In the genomic region with DNA sequence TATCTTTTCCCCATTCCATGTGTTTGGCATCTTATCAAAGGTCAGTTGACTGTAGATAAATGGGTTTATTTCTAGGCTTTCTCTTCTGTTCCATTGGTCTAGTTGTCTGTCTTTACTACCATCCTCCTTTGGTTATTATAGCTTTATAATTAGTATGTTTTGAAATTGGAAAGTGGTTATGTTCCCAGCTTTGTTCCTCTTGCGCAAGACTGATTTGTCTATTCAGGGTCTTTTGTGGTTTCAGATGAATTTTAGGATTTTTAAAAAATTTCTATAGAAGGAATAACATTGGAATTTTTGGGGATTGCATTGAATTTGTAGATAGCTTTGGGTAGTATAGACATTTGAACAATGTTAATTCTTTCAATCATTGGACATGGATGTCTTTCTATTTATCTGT, we compare ENCODE assay signal across 20 cellular contexts.
A peak's percentile ranks its signal among the peaks of the same experiment; 100 is the strongest.
DNase-seq lines count a peak whose midpoint lies in the region; ATAC-seq, FAIRE-seq and TF ChIP-seq lines count a peak whose summit lies in the region.
"Had no signal": no experiment of that assay in that cellular context is flagged by ENCODE, and none has a peak within 500 bp of the region (broad histone marks: within the 10 kb centered on the region; RNA-seq: fewer than 3 reads in every experiment).

No MANE protein-coding gene starts in this region.

- H3K4me2 ChIP-seq in HepG2 (ENCODE audit: low read depth, low read length) (no peak overlapping the region), K562 (ENCODE audit: insufficient read depth, low read length) (no peak overlapping the region)
- H3K4me2 ChIP-seq: A549 had no signal

- intact Hi-C loops in HepG2 (cut with micrococcal nuclease; ENCODE audit: unreplicated experiment) (no loop called here), right lobe of liver (cut with DNase I) (no loop called here), K562 (cut with micrococcal nuclease) (no loop called here), kidney (cut with DNase I) (no loop called here), left ventricle myocardium superior (cut with micrococcal nuclease) (no loop called here)

- TF ChIP-seq EP300 in HepG2 (IDR thresholded peaks at IDR 0.05; ENCODE audit: low read depth in 2 of 2, low read length in 2 of 2) (no peak), HepG2 (CRISPR knock-in tag; IDR thresholded peaks at IDR 0.05; ENCODE audit: borderline replicate concordance) (no peak), K562 (IDR thresholded peaks at IDR 0.05; ENCODE audit: low read length) (no peak)

- ATAC-seq in HepG2 (no peak), right lobe of liver (no peak), K562 (no peak), left ventricle myocardium superior (no peak)
- ATAC-seq: A549; CD8-positive, alpha-beta T cell had no signal

- BruUV-seq in HepG2 (replicated peaks; lab: Mats Ljungman, UMichigan): no TSS peak
- no TSS peak for BruUV-seq in K562 (replicated peaks; lab: Mats Ljungman, UMichigan)

- H3K27ac ChIP-seq in HepG2 (ENCODE audit: extremely low read length, insufficient read depth, low read length) (no peak overlapping the region), right lobe of liver (no peak overlapping the region), K562 (ENCODE audit: extremely low read depth, low read depth, low read length) (no peak overlapping the region), kidney (ENCODE audit: low read depth in 2 of 2, low read length in 2 of 2) (no peak overlapping the region)
- H3K27ac ChIP-seq: 22Rv1; A549; BLaER1 treated with 17β-estradiol and CSF1 and Interleukin-3, amounts not matched to agents 10 nM and 100 nM; C4-2B had no signal

- H3K9me1 ChIP-seq in K562 (ENCODE audit: control insufficient read depth, insufficient read depth, low read length): no peaks in the 10 kb centered on the region

- TF ChIP-seq POLR2A in HepG2 (IDR thresholded peaks at IDR 0.05; ENCODE audit: insufficient read depth in 1 of 2, low read depth in 2 of 2, low read length in 2 of 2): no peak
- TF ChIP-seq POLR2A in right lobe of liver (IDR thresholded peaks at IDR 0.05): no peak
- TF ChIP-seq POLR2A in K562 (conservative IDR thresholded peaks at IDR 0.05): no peak

- H2AFZ ChIP-seq in HepG2 (ENCODE audit: low read length) (no peak overlapping the region), K562 (ENCODE audit: low read depth, low read length) (no peak overlapping the region)

- H3K4me1 ChIP-seq in HepG2 (ENCODE audit: insufficient read depth, low read length): no peaks in the 10 kb centered on the region
- H3K4me1 ChIP-seq in right lobe of liver: no peaks in the 10 kb centered on the region
- H3K4me1 ChIP-seq in K562 (replicated peaks in 1 of 2; ENCODE audit: control insufficient read depth in 2 of 2, insufficient read depth in 2 of 2, low read length in 2 of 2): no peaks in the 10 kb centered on the region
- no peaks in the 10 kb centered on the region for H3K4me1 ChIP-seq in kidney (ENCODE audit: control insufficient read depth in 1 of 2, insufficient read depth in 1 of 2, low read depth in 1 of 2, low read length in 2 of 2)
- H3K4me1 ChIP-seq: A549; BLaER1 treated with 17β-estradiol and CSF1 and Interleukin-3, amounts not matched to agents 10 nM and 100 nM; Caco-2 had no signal

- in situ Hi-C loops in HepG2 (cut with HindIII; ENCODE audit: extremely low pct_ligation_motif_present, low pct_unique_long_range_greater_than_20kb) (no loop called here), K562 (cut with MboI) (loop anchor here (10.0 kb wide), 1 partner anchor 106 kb away; no protein-coding TSS in a partner anchor)

- 48% methylated on average over 1 of the region's 1 CpG for WGBS in HepG2 (ENCODE audit: low lambda C conversion rate)
- 82% methylated on average over 1 of the region's 1 CpG for WGBS in right lobe of liver (ENCODE audit: insufficient coverage, low coverage, low lambda C conversion rate, missing lambda C conversion rate)
- WGBS in K562 (ENCODE audit: insufficient coverage, low coverage, missing lambda C conversion rate): 100% methylated on average over 1 of the region's 1 CpG

- no peak for DNase-seq in HepG2 (ENCODE audit: low spot score)
- DNase-seq in right lobe of liver: no peak
- DNase-seq in K562 (ENCODE audit: extremely low read depth in 1 of 4, low spot score in 3 of 4): no peak
- DNase-seq in kidney: no peak
- no peak for DNase-seq in left ventricle myocardium superior
- DNase-seq: AML-193; Caco-2; Calu3; CD4-positive, alpha-beta T cell; CD8-positive, alpha-beta T cell; DMS79 treated with DMSO at 0.1 percent for 48 hours; GF-D8 had no signal

- FAIRE-seq in HepG2 (lab: Jason Lieb, UNC): no peak
- FAIRE-seq in K562 (lab: Jason Lieb, UNC): no peak
- FAIRE-seq in kidney (lab: Jason Lieb, UNC): no peak
- FAIRE-seq: A549, D721Med, G401.6, GM12891, GM19239 had no signal

- no peaks in the 10 kb centered on the region for H3K27me3 ChIP-seq in HepG2 (ENCODE audit: control insufficient read depth in 1 of 2, insufficient read depth in 2 of 2, low read length in 2 of 2)
- no peaks in the 10 kb centered on the region for H3K27me3 ChIP-seq in right lobe of liver
- no peaks in the 10 kb centered on the region for H3K27me3 ChIP-seq in K562 (ENCODE audit: control insufficient read depth in 2 of 2, insufficient read depth in 2 of 2, low read length in 2 of 2)
- H3K27me3 ChIP-seq: BLaER1 treated with 17β-estradiol and CSF1 and Interleukin-3, amounts not matched to agents 10 nM and 100 nM had no signal

- H3K9ac ChIP-seq in HepG2 (ENCODE audit: insufficient read depth, low read depth, low read length) (no peak overlapping the region), K562 (ENCODE audit: insufficient read depth in 1 of 2, low read depth in 2 of 2, low read length in 2 of 2) (no peak overlapping the region), kidney (ENCODE audit: low read length in 2 of 2) (no peak overlapping the region)
- H3K9ac ChIP-seq: BLaER1 treated with 17β-estradiol and CSF1 and Interleukin-3, amounts not matched to agents 10 nM and 100 nM had no signal

- no peak overlapping the region for H3K4me3 ChIP-seq in HepG2 (replicated peaks in 1 of 3; ENCODE audit: insufficient read depth in 1 of 3, low read depth in 2 of 3, low read length in 3 of 3)
- no peak overlapping the region for H3K4me3 ChIP-seq in right lobe of liver
- H3K4me3 ChIP-seq in K562: no peak overlapping the region
- H3K4me3 ChIP-seq in kidney (ENCODE audit: low read length in 2 of 2): no peak overlapping the region
- H3K4me3 ChIP-seq: A549; BLaER1 treated with 17β-estradiol and CSF1 and Interleukin-3, amounts not matched to agents 10 nM and 100 nM had no signal

- TF ChIP-seq CTCF in HepG2 (CRISPR knock-in tag; IDR thresholded peaks at IDR 0.05) (no peak), right lobe of liver (IDR thresholded peaks at IDR 0.05) (no peak), K562 (IDR thresholded peaks at IDR 0.05 in 2 of 3, conservative IDR thresholded peaks at IDR 0.05 in 1 of 3; ENCODE audit: insufficient read depth in 2 of 3, low read depth in 1 of 3, low read length in 3 of 3) (no peak), kidney (IDR thresholded peaks at IDR 0.05; ENCODE audit: borderline replicate concordance, extremely low read depth, insufficient read depth) (no peak)

- TF ChIP-seq RAD21 in HepG2 (CRISPR knock-in tag; IDR thresholded peaks at IDR 0.05) (no peak), K562 (CRISPR knock-in tag; conservative IDR thresholded peaks at IDR 0.05 in 1 of 2, IDR thresholded peaks at IDR 0.05 in 1 of 2) (no peak)

- POLR2A ChIA-PET in HepG2 (lab: Yijun Ruan, JAX) (no interaction called here), K562 (lab: Yijun Ruan, JAX) (no interaction called here)

- H3K9me3 ChIP-seq in HepG2 (ENCODE audit: low read length): no peaks in the 10 kb centered on the region
- no peaks in the 10 kb centered on the region for H3K9me3 ChIP-seq in right lobe of liver
- H3K9me3 ChIP-seq in K562 (replicated peaks; ENCODE audit: control insufficient read depth, insufficient read depth, low read depth, low read length): no peaks in the 10 kb centered on the region
- H3K9me3 ChIP-seq in kidney (ENCODE audit: control insufficient read depth in 1 of 2, low read length in 2 of 2): no peaks in the 10 kb centered on the region
- H3K9me3 ChIP-seq: A549, Caco-2 had no signal

- H4K20me1 ChIP-seq in HepG2 (ENCODE audit: insufficient read depth, low read length) (no peaks in the 10 kb centered on the region), K562 (replicated peaks; ENCODE audit: control insufficient read depth, insufficient read depth, low read length) (no peaks in the 10 kb centered on the region)
- H4K20me1 ChIP-seq: BLaER1 treated with 17β-estradiol and CSF1 and Interleukin-3, amounts not matched to agents 10 nM and 100 nM had no signal

- no peaks in the 10 kb centered on the region for H3K36me3 ChIP-seq in HepG2 (replicated peaks in 1 of 2; ENCODE audit: control insufficient read depth in 1 of 2, insufficient read depth in 2 of 2, low read length in 2 of 2)
- H3K36me3 ChIP-seq in right lobe of liver: no peaks in the 10 kb centered on the region
- H3K36me3 ChIP-seq in K562 (ENCODE audit: control insufficient read depth, insufficient read depth, low read length): no peaks in the 10 kb centered on the region; the same call in 2 of the 3 replicates
- H3K36me3 ChIP-seq in kidney (ENCODE audit: control insufficient read depth in 1 of 2, insufficient read depth in 2 of 2, low read length in 2 of 2): no peaks in the 10 kb centered on the region
- H3K36me3 ChIP-seq: BLaER1 treated with 17β-estradiol and CSF1 and Interleukin-3, amounts not matched to agents 10 nM and 100 nM had no signal

- CTCF ChIA-PET in HepG2 (lab: Yijun Ruan, JAX; ENCODE audit: low intra/inter-chr PET ratio, low total read pairs) (no interaction called here), K562 (lab: Yijun Ruan, JAX; ENCODE audit: low intra/inter-chr PET ratio) (no interaction called here)

- H3K79me2 ChIP-seq in HepG2 (ENCODE audit: insufficient read depth, low read length) (no peaks in the 10 kb centered on the region), K562 (ENCODE audit: control insufficient read depth, insufficient read depth, low read length) (peaks cover 14% of the 10 kb centered on the region; the same call in 1 of the 3 replicates)

TF ChIP-seq in HepG2, 621 proteins besides CTCF, POLR2A, EP300 and RAD21:
- TF ChIP-seq PLRG1 (conservative IDR thresholded peaks at IDR 0.05) (no peak), CEBPB (IDR thresholded peaks at IDR 0.05; ENCODE audit: borderline replicate concordance, low read depth, low read length) (peak; percentile 61; the same call in 1 of the 2 replicates)

TF ChIP-seq in K562, 482 proteins besides CTCF, POLR2A, EP300 and RAD21 (continues in another document):
- TF ChIP-seq ZNF696 (CRISPR knock-in tag; conservative IDR thresholded peaks at IDR 0.05) (no peak), CEBPB (tag; IDR thresholded peaks at IDR 0.05) (peak; percentile 93), CEBPG (CRISPR knock-in tag; IDR thresholded peaks at IDR 0.05) (no peak), CEBPG (tag; conservative IDR thresholded peaks at IDR 0.05 in 1 of 2, IDR thresholded peaks at IDR 0.05 in 1 of 2) (peak; percentile 60 to 93), ARHGAP35 (IDR thresholded peaks at IDR 0.05; ENCODE audit: partially characterized antibody) (no peak), SRSF7 (optimal IDR thresholded peaks at IDR 0.05; ENCODE audit: low read depth, low read length) (no peak), CHCHD3 (CRISPR knock-in tag; IDR thresholded peaks at IDR 0.05) (no peak)
